Comparison of ENCODE assay signal across 8 cellular contexts in the genomic region with DNA sequence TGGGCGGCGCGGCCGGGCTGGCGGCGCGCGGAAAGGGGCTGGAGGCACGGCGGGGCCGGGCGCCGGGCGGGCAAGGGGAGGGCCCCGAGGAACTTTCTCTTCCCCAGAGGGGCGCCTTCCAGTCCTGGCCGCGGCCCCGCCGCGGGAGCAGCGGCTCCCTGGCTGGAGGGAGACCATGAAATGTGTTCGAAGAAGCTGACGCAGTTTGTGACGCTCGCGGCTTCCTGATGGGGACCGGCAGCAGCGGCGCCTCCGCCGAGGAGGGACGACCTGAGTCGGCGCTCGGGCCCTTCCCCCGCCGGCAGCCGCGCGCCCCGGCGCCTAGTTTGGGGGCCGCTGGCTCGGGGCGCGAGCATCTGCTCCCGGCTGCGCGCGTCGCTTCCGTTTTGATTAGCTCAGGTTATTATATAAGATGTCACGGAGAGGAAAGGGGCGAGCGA. TPM values are rescaled to one million over a fixed set of nuclear protein-coding genes. Genes with fewer than 3 reads are reported as not detected.
A peak's percentile ranks its signal among the peaks of the same experiment; 100 is the strongest.
DNase-seq lines count a peak whose midpoint lies in the region; ATAC-seq and TF ChIP-seq lines count a peak whose summit lies in the region.

No MANE protein-coding gene starts in this region.

- H3K27me3 Mint-ChIP-seq in activated T-cell treated with anti-CD3 and anti-CD28 coated beads, Interleukin-2, amount 50 U/mL, for 72 hours (ENCODE audit: low read depth) = no peaks in the 10 kb centered on the region
- H3K27me3 Mint-ChIP-seq in naive thymus-derived CD4-positive, alpha-beta T cell = peaks cover 0 to 19% (median 0%) of the 10 kb centered on the region in 5 donors
- no peaks in the 10 kb centered on the region for H3K27me3 Mint-ChIP-seq in stimulated activated memory B cell treated with anti-CD40 and anti-IgM and Interleukin-4, amounts not matched to agents 10 μg/mL and 1 μg/mL and 100 μg/mL, for 72 hours

- H3K4me1 ChIP-seq in A673 (ENCODE audit: insufficient read depth, low read length, poor library complexity, severe bottlenecking) (peaks cover 6% of the 10 kb centered on the region), esophagus squamous epithelium (peaks cover 0 to 31% (median 9%) of the 10 kb centered on the region in 3 donors)
- peaks cover 8 to 20% of the 10 kb centered on the region in 2 donors for H3K4me1 ChIP-seq in naive thymus-derived CD4-positive, alpha-beta T cell (ENCODE audit: control insufficient read depth in 2 of 2, insufficient read depth in 2 of 2, low read length in 2 of 2)

- POLR2A ChIA-PET in A673 (lab: Charles Lee; ENCODE audit: low non-redundant PET) = no interaction called here
- POLR2A ChIA-PET in naive thymus-derived CD4-positive, alpha-beta T cell (lab: Charles Lee) = interaction anchor here (0.6 to 3.5 kb wide), 23 partner anchors 8 to 1685 kb away, joined by 3 to 22 read pairs (median 4); partner anchors contain the start of genes BTAF1, EXOC6 and PCGF5

- H3K9me3 Mint-ChIP-seq in activated T-cell treated with anti-CD3 and anti-CD28 coated beads, Interleukin-2, amount 50 U/mL, for 72 hours = peaks cover 3 to 7% of the 10 kb centered on the region in 2 donors
- peaks cover 0 to 14% (median 4%) of the 10 kb centered on the region in 11 donors for H3K9me3 Mint-ChIP-seq in naive thymus-derived CD4-positive, alpha-beta T cell
- peaks cover 4% of the 10 kb centered on the region for H3K9me3 Mint-ChIP-seq in stimulated activated memory B cell treated with anti-CD40 and anti-IgM and Interleukin-4, amounts not matched to agents 10 μg/mL and 1 μg/mL and 100 μg/mL, for 72 hours

- H3K9me3 ChIP-seq in A673 (ENCODE audit: low read depth, low read length, poor library complexity, severe bottlenecking) (no peaks in the 10 kb centered on the region), esophagus squamous epithelium (no peaks in the 10 kb centered on the region)
- H3K9me3 ChIP-seq in naive thymus-derived CD4-positive, alpha-beta T cell (ENCODE audit: control insufficient read depth in 2 of 3, low read length in 3 of 3) = no peaks in the 10 kb centered on the region

- WGBS in esophagus squamous epithelium, 2 donors = 0% methylated on average over 1 of the region's 56 CpGs; no CpG with 5 or more reads in 1 of the 2 donors

- BruUV-seq in A673 (replicated peaks; lab: Mats Ljungman, UMichigan) = no TSS peak

- intact Hi-C loops in A673 (cut with micrococcal nuclease; ENCODE audit: unreplicated experiment) = no loop called here
- intact Hi-C loops in esophagus squamous epithelium (cut with DNase I) = no loop called here
- intact Hi-C loops in naive thymus-derived CD4-positive, alpha-beta T cell (cut with micrococcal nuclease) = loop anchor here (1.0 to 10.0 kb wide), 18 partner anchors 35 to 1908 kb away; partner anchors contain the start of genes HECTD2 (in 2 of the 2), PCGF5 (in 2 of the 2), BTAF1 (in 1 of the 2) and CPEB3 (in 1 of the 2)

- peak overlapping the region; percentile 92 for H3K27ac Mint-ChIP-seq in activated T-cell treated with anti-CD3 and anti-CD28 coated beads, Interleukin-2, amount 50 U/mL, for 72 hours
- H3K27ac Mint-ChIP-seq in naive thymus-derived CD4-positive, alpha-beta T cell = peak overlapping the region; percentile 88 to 98 (median 95)
- H3K27ac Mint-ChIP-seq in stimulated activated memory B cell treated with anti-CD40 and anti-IgM and Interleukin-4, amounts not matched to agents 10 μg/mL and 1 μg/mL and 100 μg/mL, for 72 hours = peak overlapping the region; percentile 89

- no peak for TF ChIP-seq CTCF in A673 (conservative IDR thresholded peaks at IDR 0.05; ENCODE audit: low read depth, low read length)
- TF ChIP-seq CTCF in esophagus squamous epithelium (IDR thresholded peaks at IDR 0.05) = no peak

- CTCF ChIA-PET in A673 (lab: Charles Lee) = no interaction called here
- CTCF ChIA-PET in naive thymus-derived CD4-positive, alpha-beta T cell (lab: Charles Lee) = interaction anchor here (0.9 to 1.1 kb wide), 3 partner anchors 19 to 57 kb away, joined by 3 to 7 read pairs (median 3); no protein-coding TSS in a partner anchor

- DNase-seq in A673 (ENCODE audit: low spot score) (peak; percentile 52), NK-92 (lab: John Stamatoyannopoulos, UW; ENCODE audit: unreplicated experiment) (peak; percentile 15), esophagus squamous epithelium (lab: John Stamatoyannopoulos, UW) (peak; percentile 7)
- DNase-seq in activated T-cell treated with anti-CD3 and anti-CD28 coated beads, Interleukin-2, amount 50 U/mL, for 72 hours = peak; percentile 76 to 78
- peak; percentile 72 to 92 (median 88) for DNase-seq in naive thymus-derived CD4-positive, alpha-beta T cell

- peak in 2 of 4 donors; percentile 48 to 56 for TF ChIP-seq POLR2A in esophagus squamous epithelium (IDR thresholded peaks at IDR 0.05)

- H3K36me3 ChIP-seq in A673 (ENCODE audit: insufficient read depth, low read length, poor library complexity, severe bottlenecking) (no peaks in the 10 kb centered on the region), esophagus squamous epithelium (no peaks in the 10 kb centered on the region)
- no peaks in the 10 kb centered on the region for H3K36me3 ChIP-seq in naive thymus-derived CD4-positive, alpha-beta T cell (ENCODE audit: control insufficient read depth in 2 of 3, insufficient read depth in 3 of 3, low read length in 3 of 3)

- H3K4me3 ChIP-seq in A673 (ENCODE audit: low read depth, low read length, poor library complexity, severe bottlenecking) = peak overlapping the region; percentile 66
- peak overlapping the region; percentile 65 to 94 (median 86) for H3K4me3 ChIP-seq in esophagus squamous epithelium
- peak overlapping the region; percentile 74 for H3K4me3 ChIP-seq in naive thymus-derived CD4-positive, alpha-beta T cell (ENCODE audit: low read length)

- H3K4me1 Mint-ChIP-seq in activated T-cell treated with anti-CD3 and anti-CD28 coated beads, Interleukin-2, amount 50 U/mL, for 72 hours (ENCODE audit: low read depth) = peaks cover 44% of the 10 kb centered on the region
- H3K4me1 Mint-ChIP-seq in naive thymus-derived CD4-positive, alpha-beta T cell = peaks cover 26 to 60% (median 50%) of the 10 kb centered on the region in 7 donors
- peaks cover 49% of the 10 kb centered on the region for H3K4me1 Mint-ChIP-seq in stimulated activated memory B cell treated with anti-CD40 and anti-IgM and Interleukin-4, amounts not matched to agents 10 μg/mL and 1 μg/mL and 100 μg/mL, for 72 hours

- peaks cover 56% of the 10 kb centered on the region for H3K27me3 ChIP-seq in A673 (replicated peaks; ENCODE audit: insufficient read depth, low read depth, low read length, poor library complexity)
- peaks cover 0 to 5% (median 0%) of the 10 kb centered on the region in 4 donors for H3K27me3 ChIP-seq in esophagus squamous epithelium
- no peaks in the 10 kb centered on the region for H3K27me3 ChIP-seq in naive thymus-derived CD4-positive, alpha-beta T cell (ENCODE audit: control insufficient read depth in 2 of 2, insufficient read depth in 2 of 2, low read length in 2 of 2)

- peaks cover 6 to 13% of the 10 kb centered on the region in 2 donors for H3K36me3 Mint-ChIP-seq in activated T-cell treated with anti-CD3 and anti-CD28 coated beads, Interleukin-2, amount 50 U/mL, for 72 hours (ENCODE audit: insufficient read depth in 2 of 2)
- peaks cover 6 to 13% (median 13%) of the 10 kb centered on the region in 5 donors for H3K36me3 Mint-ChIP-seq in naive thymus-derived CD4-positive, alpha-beta T cell
- peaks cover 12% of the 10 kb centered on the region for H3K36me3 Mint-ChIP-seq in stimulated activated memory B cell treated with anti-CD40 and anti-IgM and Interleukin-4, amounts not matched to agents 10 μg/mL and 1 μg/mL and 100 μg/mL, for 72 hours

- peak overlapping the region; percentile 93 to 94 for H3K4me3 Mint-ChIP-seq in activated T-cell treated with anti-CD3 and anti-CD28 coated beads, Interleukin-2, amount 50 U/mL, for 72 hours
- H3K4me3 Mint-ChIP-seq in naive thymus-derived CD4-positive, alpha-beta T cell = peak overlapping the region; percentile 88 to 95 (median 93)
- H3K4me3 Mint-ChIP-seq in stimulated activated memory B cell treated with anti-CD40 and anti-IgM and Interleukin-4, amounts not matched to agents 10 μg/mL and 1 μg/mL and 100 μg/mL, for 72 hours = peak overlapping the region; percentile 88

- ATAC-seq in GM18519 (IDR thresholded peaks at IDR 0.05; ENCODE audit: low FRiP score, unreplicated experiment) (peak; percentile 32), HG03039 (IDR thresholded peaks at IDR 0.05; ENCODE audit: unreplicated experiment) (peak; percentile 44)
- ATAC-seq in activated T-cell treated with anti-CD3 and anti-CD28 coated beads, Interleukin-2, amount 50 U/mL, for 72 hours (replicated peaks in 1 of 2) = peak; percentile 55 to 56
- ATAC-seq in naive thymus-derived CD4-positive, alpha-beta T cell = peak; percentile 75
- peak; percentile 75 for ATAC-seq in stimulated activated memory B cell treated with anti-CD40 and anti-IgM and Interleukin-4, amounts not matched to agents 10 μg/mL and 1 μg/mL and 100 μg/mL, for 72 hours

- H3K27ac ChIP-seq in A673 (ENCODE audit: low read depth, low read length, poor library complexity, severe bottlenecking) (no peak overlapping the region), esophagus squamous epithelium (peak overlapping the region; percentile 85 to 98 (median 93))
- peak overlapping the region; percentile 96 for H3K27ac ChIP-seq in naive thymus-derived CD4-positive, alpha-beta T cell (ENCODE audit: low read depth, low read length)

RNA-seq across cellular contexts. Expression of gene PCGF5, which starts 57.2 kb away (rescaled TPM):
- total RNA-seq in A673 (2021) (17.3 and 17.7 TPM in 2 replicates), esophagus squamous epithelium (10 to 100 TPM; 17.3 to 39.3 (median 23.4) TPM)
- 10 to 100 TPM; 69.0 to 69.5 TPM for total RNA-seq in activated T-cell treated with anti-CD3 and anti-CD28 coated beads, Interleukin-2, amount 50 U/mL, for 72 hours
- 10 to 100 TPM; 41.2 to 62.3 (median 57.4) TPM for total RNA-seq in naive thymus-derived CD4-positive, alpha-beta T cell
- 10 to 100 TPM; 56.8 to 69.9 TPM for polyA plus RNA-seq in naive thymus-derived CD4-positive, alpha-beta T cell

Comparison
In these comparisons a context has a peak if more than half of its experiments do, and no peak if none do; other contexts are left out.
1. DNase-seq: peak in every context shown above with its lines; median percentile 88 in naive thymus-derived CD4-positive, alpha-beta T cell; 77 in activated T-cell treated with anti-CD3 and anti-CD28 coated beads, Interleukin-2, amount 50 U/mL, for 72 hours; 52 in A673; 15 in NK-92; 7 in esophagus squamous epithelium.
2. intact Hi-C loops: an anchor here in naive thymus-derived CD4-positive, alpha-beta T cell (1.0 to 10.0 kb wide); none called in A673 and esophagus squamous epithelium.